Comparison of ENCODE assay signal across 12 cellular contexts in genomic region chr2:190587106-190587505, GRCh38.
"Had no signal": no experiment of that assay in that cellular context is flagged by ENCODE, and none has a peak within 500 bp of the region (broad histone marks: within the 10 kb centered on the region; RNA-seq: fewer than 3 reads in every experiment).

No MANE protein-coding gene starts in this region.

- H3K27me3 ChIP-seq: colonic mucosa, foreskin keratinocyte, pancreas, stomach had no signal

- H3K9me3 ChIP-seq: colonic mucosa, pancreas, stomach, thoracic aorta had no signal

- H3K27ac ChIP-seq: colonic mucosa, foreskin keratinocyte, pancreas, stomach, thoracic aorta had no signal

- H3K4me3 ChIP-seq: colonic mucosa, pancreas, stomach, thoracic aorta had no signal

- DNase-seq: activated B cell treated with CpG ODN at 0.5 μM for 24 hours; activated CD4-positive, alpha-beta T cell treated with anti-CD3 and anti-CD28 coated beads, Interleukin-2, amount 10 ng/mL, durations not matched to agents 7 days and 5 days; activated naive CD4-positive, alpha-beta T cell treated with anti-CD3 and anti-CD28 coated beads, Interleukin-2, amount 50 U/mL, for 16 hours; activated T-cell treated with anti-CD3 and anti-CD28 coated beads, Interleukin-2, amount 50 U/mL, for 1 hour; caudate nucleus; colonic mucosa; foreskin keratinocyte; head of caudate nucleus; naive B cell; pancreas; stomach had no signal

- H3K4me1 ChIP-seq: colonic mucosa, pancreas, stomach had no signal

- H3K36me3 ChIP-seq: colonic mucosa, pancreas, stomach, thoracic aorta had no signal
